ENCODE assay signal across 10 cellular contexts in genomic region chr4:61202100-61202637, GRCh38. TPM values are rescaled to one million over a fixed set of nuclear protein-coding genes. Genes with fewer than 3 reads are reported as not detected.
A peak's percentile ranks its signal among the peaks of the same experiment; 100 is the strongest.
DNase-seq lines count a peak whose midpoint lies in the region; ATAC-seq and TF ChIP-seq lines count a peak whose summit lies in the region.
"Had no signal": no experiment of that assay in that cellular context is flagged by ENCODE, and none has a peak within 500 bp of the region (broad histone marks: within the 10 kb centered on the region; RNA-seq: fewer than 3 reads in every experiment).

No MANE protein-coding gene starts in this region.

- peak overlapping the region; percentile 70 for H3K27ac Mint-ChIP-seq in osteocyte (ENCODE audit: unreplicated experiment)

- H3K4me1 ChIP-seq in NT2/D1 (ENCODE audit: insufficient read depth, insufficient read length): no peaks in the 10 kb centered on the region
- H3K4me1 ChIP-seq: pancreas had no signal

- peak; percentile 52 for DNase-seq in D341Med (ENCODE audit: low spot score)
- DNase-seq in NT2/D1 (ENCODE audit: low read depth, low spot score): no peak
- DNase-seq in head of caudate nucleus: peak in 41 of 42 donors; percentile 31 to 83 (median 63)
- DNase-seq in osteocyte (ENCODE audit: extremely low spot score, unreplicated experiment): peak; percentile 84
- DNase-seq in 8988T: no peak
- no peak for DNase-seq in kidney glomerular epithelial cell (lab: John Stamatoyannopoulos, UW)
- DNase-seq in NCI-H2107 (lab: John Stamatoyannopoulos, UW): no peak
- DNase-seq: activated CD8-positive, alpha-beta T cell treated with anti-CD3 and anti-CD28 coated beads, Interleukin-2, amount 10 ng/mL, durations not matched to agents 7 days and 5 days had no signal

- H3K27me3 Mint-ChIP-seq in osteocyte (ENCODE audit: unreplicated experiment): peaks cover 4% of the 10 kb centered on the region

- H3K9ac ChIP-seq in NT2/D1 (ENCODE audit: insufficient read length, low read depth): peak overlapping the region; percentile 70

- peak overlapping the region; percentile 99 for H3K4me3 Mint-ChIP-seq in osteocyte (ENCODE audit: unreplicated experiment)
- H3K4me3 Mint-ChIP-seq: activated CD8-positive, alpha-beta T cell treated with anti-CD3 and anti-CD28 coated beads, Interleukin-2, amount 10 ng/mL, durations not matched to agents 7 days and 5 days had no signal

- no peaks in the 10 kb centered on the region for H3K36me3 Mint-ChIP-seq in osteocyte (ENCODE audit: unreplicated experiment)

- TF ChIP-seq CTCF in osteocyte (IDR thresholded peaks at IDR 0.05): no peak

- no peaks in the 10 kb centered on the region for H3K36me3 ChIP-seq in NT2/D1 (ENCODE audit: insufficient read depth, insufficient read length, low read length)
- H3K36me3 ChIP-seq: pancreas had no signal

- no peak for ATAC-seq in HG02571 (IDR thresholded peaks at IDR 0.05; ENCODE audit: unreplicated experiment)
- ATAC-seq: activated CD8-positive, alpha-beta T cell treated with anti-CD3 and anti-CD28 coated beads, Interleukin-2, amount 10 ng/mL, durations not matched to agents 7 days and 5 days had no signal

- H3K4me3 ChIP-seq in NT2/D1 (ENCODE audit: insufficient read length, low read depth): peak overlapping the region; percentile 61

- peaks cover 42% of the 10 kb centered on the region for H3K27me3 ChIP-seq in NT2/D1 (ENCODE audit: insufficient read depth, insufficient read length)

- no peaks in the 10 kb centered on the region for H3K9me3 ChIP-seq in NT2/D1 (ENCODE audit: insufficient read depth, low read length)
- H3K9me3 ChIP-seq: pancreas had no signal

- intact Hi-C loops in head of caudate nucleus (cut with DNase I): no loop called here

- H3K4me1 Mint-ChIP-seq in osteocyte (ENCODE audit: unreplicated experiment): peaks cover 33% of the 10 kb centered on the region

- no peaks in the 10 kb centered on the region for H3K9me3 Mint-ChIP-seq in osteocyte (ENCODE audit: unreplicated experiment)

RNA-seq across cellular contexts. Expression of gene ADGRL3, which starts 2.0 kb away (rescaled TPM):
- 17.6 and 18.7 TPM in 2 replicates for total RNA-seq in osteocyte
- total RNA-seq: activated CD8-positive, alpha-beta T cell treated with anti-CD3 and anti-CD28 coated beads, Interleukin-2, amount 10 ng/mL, durations not matched to agents 7 days and 5 days had no signal

Comparison
In these comparisons a context has a peak if more than half of its experiments do, and no peak if none do; other contexts are left out.
1. DNase-seq: peak in D341Med (single experiment), head of caudate nucleus (41 of 42) and osteocyte (single experiment); none in NT2/D1 (single experiment), 8988T (single experiment), kidney glomerular epithelial cell (single experiment) and NCI-H2107 (single experiment).